Comparison of ENCODE assay signal across 25 cellular contexts in genomic region chr2:238267884-238268680, GRCh38. TPM values are rescaled to one million over a fixed set of nuclear protein-coding genes. Genes with fewer than 3 reads are reported as not detected.
DNase-seq lines count a peak whose midpoint lies in the region; ATAC-seq and TF ChIP-seq lines count a peak whose summit lies in the region.
"Had no signal": no experiment of that assay in that cellular context is flagged by ENCODE, and none has a peak within 500 bp of the region (broad histone marks: within the 10 kb centered on the region; RNA-seq: fewer than 3 reads in every experiment).

No MANE protein-coding gene starts in this region.

- H3K36me3 ChIP-seq in right atrium auricular region (peaks cover 81% of the 10 kb centered on the region), breast epithelium (no peaks in the 10 kb centered on the region), sigmoid colon (peaks cover 14 to 81% (median 35%) of the 10 kb centered on the region in 4 donors)
- H3K36me3 ChIP-seq: ovary had no signal

- no peak overlapping the region for H3K27ac ChIP-seq in right atrium auricular region
- peak overlapping the region; percentile 72 to 75 for H3K27ac ChIP-seq in breast epithelium
- H3K27ac ChIP-seq in sigmoid colon: no peak overlapping the region
- H3K27ac ChIP-seq: cardiac muscle cell, ovary, Peyer's patch, SJSA1, transverse colon had no signal

- intact Hi-C loops in Right ventricle myocardium inferior (cut with DNase I) (loop anchor here (10.0 kb wide), 2 partner anchors 103 to 593 kb away; no protein-coding TSS in a partner anchor), breast epithelium (cut with DNase I; ENCODE audit: low total_unique reads) (no loop called here), sigmoid colon (cut with DNase I) (loop anchor here (10.0 kb wide), 1 partner anchor 63 kb away; the partner anchor contains the start of gene ILKAP)

- 91 to 93% methylated on average over 20 of the region's 20 CpGs for WGBS in sigmoid colon, 2 donors

- peak; percentile 52 for DNase-seq in Right ventricle myocardium inferior (ENCODE audit: missing footprints)
- DNase-seq in right atrium auricular region (ENCODE audit: low spot score): no peak
- no peak for DNase-seq in breast epithelium (ENCODE audit: low spot score in 2 of 2)
- peak; percentile 20 for DNase-seq in iPS-NIHi7 (ENCODE audit: extremely low spot score)
- DNase-seq in sigmoid colon: peak; percentile 55
- DNase-seq in stimulated activated CD4-positive, alpha-beta T cell treated with anti-CD3 and anti-CD28 coated beads, Interleukin-4, amount 100 ng/mL, for 1 hour: no peak
- DNase-seq in NCI-H1048 (lab: John Stamatoyannopoulos, UW): no peak
- DNase-seq in NK-92 treated with Interleukin-12 subunit alpha and Interleukin-12 subunit beta, amount 100 ng/mL, for 24 hours (lab: John Stamatoyannopoulos, UW): no peak
- DNase-seq: activated CD8-positive, alpha-beta memory T cell treated with anti-CD3 and anti-CD28 coated beads for 24 hours; activated naive CD4-positive, alpha-beta T cell treated with Interleukin-2 at 50 U/mL for 16 hours; activated T-cell treated with anti-CD3 and anti-CD28 coated beads, Interleukin-2, amount 50 U/mL, for 4 hours; AML-193; CD8-positive, alpha-beta T cell; MM.1S; naive B cell; NCI-H1417 treated with DMSO at 0.1 percent for 48 hours; NCI-H2107; NCI-H510A; ovary; Peyer's patch; T-helper 1 cell; transverse colon had no signal

- H3K4me1 ChIP-seq in right atrium auricular region (peaks cover 0 to 16% of the 10 kb centered on the region in 2 donors), breast epithelium (peaks cover 0 to 8% of the 10 kb centered on the region in 2 donors), sigmoid colon (peaks cover 0 to 12% (median 7%) of the 10 kb centered on the region in 4 donors)
- H3K4me1 ChIP-seq: SJSA1 had no signal

- ATAC-seq in Right ventricle myocardium inferior: no peak
- ATAC-seq: activated T-cell treated with anti-CD3 and anti-CD28 coated beads, Interleukin-2, amount 50 U/mL, for 4 hours; CD8-positive, alpha-beta T cell; right cardiac atrium had no signal

- TF ChIP-seq EP300 in sigmoid colon (IDR thresholded peaks at IDR 0.05): no peak

- TF ChIP-seq CTCF in right atrium auricular region (IDR thresholded peaks at IDR 0.05) (no peak), breast epithelium (IDR thresholded peaks at IDR 0.05) (no peak), sigmoid colon (IDR thresholded peaks at IDR 0.05) (no peak)

- H3K9me3 ChIP-seq in right atrium auricular region: no peaks in the 10 kb centered on the region
- no peaks in the 10 kb centered on the region for H3K9me3 ChIP-seq in breast epithelium
- H3K9me3 ChIP-seq in sigmoid colon: no peaks in the 10 kb centered on the region
- H3K9me3 ChIP-seq: ovary, Peyer's patch, SJSA1, transverse colon had no signal

- no peak overlapping the region for H3K4me3 ChIP-seq in right atrium auricular region
- no peak overlapping the region for H3K4me3 ChIP-seq in breast epithelium
- H3K4me3 ChIP-seq in sigmoid colon: no peak overlapping the region
- H3K4me3 ChIP-seq: cardiac muscle cell, ovary, Peyer's patch, SJSA1, transverse colon had no signal

- H3K27me3 ChIP-seq in right atrium auricular region: no peaks in the 10 kb centered on the region
- no peaks in the 10 kb centered on the region for H3K27me3 ChIP-seq in breast epithelium
- H3K27me3 ChIP-seq in sigmoid colon: no peaks in the 10 kb centered on the region
- H3K27me3 ChIP-seq: cardiac muscle cell, ovary, Peyer's patch, SJSA1, transverse colon had no signal

- TF ChIP-seq POLR2A in breast epithelium (IDR thresholded peaks at IDR 0.05) (no peak), sigmoid colon (IDR thresholded peaks at IDR 0.05) (no peak)

RNA-seq across cellular contexts. Expression of gene PER2, which starts 20.3 kb away (rescaled TPM):
- total RNA-seq in Right ventricle myocardium inferior: 4.7 TPM
- total RNA-seq in right atrium auricular region: 1 to 10 TPM; 5.2 to 9.4 TPM
- 10 to 100 TPM; 14.1 to 29.7 (median 16.1) TPM for total RNA-seq in breast epithelium
- total RNA-seq in sigmoid colon: 10 to 100 TPM in 1 of 4 donors, 1 to 10 TPM in 3; 7.7 to 11.8 (median 9.2) TPM
- polyA plus RNA-seq in sigmoid colon: 1 to 10 TPM; 3.7 to 7.1 (median 4.2) TPM

RNA-seq across cellular contexts. Expression of gene HES6, which starts 28.2 kb away (rescaled TPM):
- 4.3 TPM for total RNA-seq in Right ventricle myocardium inferior
- total RNA-seq in right atrium auricular region: 1 to 10 TPM; 2.5 to 4.8 TPM
- 1 to 10 TPM; 4.0 to 5.6 (median 4.7) TPM for total RNA-seq in breast epithelium
- 10 to 100 TPM; 13.2 to 27.3 (median 18.1) TPM for total RNA-seq in sigmoid colon
- 10 to 100 TPM; 40.7 to 59.2 (median 52.3) TPM for polyA plus RNA-seq in sigmoid colon

RNA-seq across cellular contexts. Expression of gene TRAF3IP1, which starts 52.2 kb away (rescaled TPM):
- total RNA-seq in Right ventricle myocardium inferior (11.2 TPM), right atrium auricular region (1 to 10 TPM; 5.0 to 5.8 TPM), breast epithelium (10 to 100 TPM; 12.1 to 20.6 (median 15.7) TPM), sigmoid colon (10 to 100 TPM; 17.5 to 20.8 (median 18.2) TPM)
- polyA plus RNA-seq in sigmoid colon: 10 to 100 TPM in 1 of 3 donors, 1 to 10 TPM in 2; 6.9 to 13.2 (median 7.2) TPM

Comparison
In these comparisons a context has a peak if more than half of its experiments do, and no peak if none do; other contexts are left out.
1. DNase-seq: peak in Right ventricle myocardium inferior (single experiment), iPS-NIHi7 (single experiment) and sigmoid colon (single experiment); none in right atrium auricular region (single experiment), breast epithelium (0 of 2), stimulated activated CD4-positive, alpha-beta T cell treated with anti-CD3 and anti-CD28 coated beads, Interleukin-4, amount 100 ng/mL, for 1 hour (single experiment), NCI-H1048 (single experiment) and NK-92 treated with Interleukin-12 subunit alpha and Interleukin-12 subunit beta, amount 100 ng/mL, for 24 hours (single experiment).
2. H3K27ac ChIP-seq: peak in breast epithelium (2 of 2); none in right atrium auricular region (0 of 2) and sigmoid colon (0 of 4).